Comparison of ENCODE assay signal across 8 cellular contexts in the genomic region with DNA sequence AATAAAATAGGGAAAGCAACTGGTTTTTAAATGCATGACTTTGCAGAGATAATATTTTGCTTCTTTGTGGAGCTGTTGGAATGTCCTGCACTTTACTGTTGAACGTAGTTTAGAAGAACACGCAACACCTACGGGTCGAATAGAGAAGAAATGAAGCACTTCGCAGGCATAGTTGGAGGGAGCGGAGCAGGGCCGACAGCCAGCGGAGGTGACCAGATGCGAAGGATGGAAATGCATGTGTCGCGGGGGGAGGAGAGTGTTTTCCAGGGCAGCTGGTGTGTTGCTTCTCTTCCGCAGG. TPM values are rescaled to one million over a fixed set of nuclear protein-coding genes. Genes with fewer than 3 reads are reported as not detected.
DNase-seq lines count a peak whose midpoint lies in the region; ATAC-seq lines count a peak whose summit lies in the region.

No MANE protein-coding gene starts in this region.

- H3K4me1 ChIP-seq in muscle layer of colon (ENCODE audit: insufficient read depth, low read length), result peaks cover 19% of the 10 kb centered on the region

- peak overlapping the region; percentile 12 for H3K27ac ChIP-seq in muscle layer of colon (ENCODE audit: low read depth, low read length)

- peaks cover under 1% of the 10 kb centered on the region for H3K36me3 ChIP-seq in muscle layer of colon (ENCODE audit: insufficient read depth, low read length)

- peak overlapping the region; percentile 28 to 82 for H3K4me3 ChIP-seq in muscle layer of colon (ENCODE audit: low read depth in 1 of 2, low read length in 2 of 2)

- no peak for ATAC-seq in HG03520 (IDR thresholded peaks at IDR 0.05; ENCODE audit: unreplicated experiment)
- ATAC-seq in HG02973 (IDR thresholded peaks at IDR 0.05; ENCODE audit: unreplicated experiment), result no peak

- peak; percentile 19 for DNase-seq in activated naive CD4-positive, alpha-beta T cell treated with Interleukin-2 at 50 U/mL for 16 hours
- DNase-seq in activated naive CD4-positive, alpha-beta T cell (lab: John Stamatoyannopoulos, UW), result no peak
- DNase-seq in RPMI7951 (ENCODE audit: low read depth) (peak; percentile 10), dermis blood vessel endothelial cell (peak; percentile 52), HT-29 (ENCODE audit: low spot score) (no peak)

- H3K27me3 ChIP-seq in muscle layer of colon (ENCODE audit: control insufficient read depth in 1 of 2, insufficient read depth in 2 of 2, low read length in 2 of 2), result no peaks in the 10 kb centered on the region

- no peaks in the 10 kb centered on the region for H3K9me3 ChIP-seq in muscle layer of colon (ENCODE audit: low read length)

- peak overlapping the region; percentile 71 for H3K9ac ChIP-seq in muscle layer of colon (ENCODE audit: low read length)

RNA-seq across cellular contexts. Expression of a gene that starts 0.8 kb away (rescaled TPM):
- 15.0 and 15.6 TPM in 2 replicates for total RNA-seq in RPMI7951 (2014; rRNA removed; shearing (Covaris generic))
- total RNA-seq in dermis blood vessel endothelial cell, result 32.6 and 38.6 TPM in 2 replicates
- total RNA-seq in HT-29 (2014; rRNA removed; shearing (Covaris generic)), result 35.9 and 37.4 TPM in 2 replicates

Comparison
In these comparisons a context has a peak if more than half of its experiments do, and no peak if none do; other contexts are left out.
1. DNase-seq: peak in activated naive CD4-positive, alpha-beta T cell treated with Interleukin-2 at 50 U/mL for 16 hours (single experiment), RPMI7951 (single experiment) and dermis blood vessel endothelial cell (single experiment); none in activated naive CD4-positive, alpha-beta T cell (0 of 4) and HT-29 (single experiment).